In the genomic region with DNA sequence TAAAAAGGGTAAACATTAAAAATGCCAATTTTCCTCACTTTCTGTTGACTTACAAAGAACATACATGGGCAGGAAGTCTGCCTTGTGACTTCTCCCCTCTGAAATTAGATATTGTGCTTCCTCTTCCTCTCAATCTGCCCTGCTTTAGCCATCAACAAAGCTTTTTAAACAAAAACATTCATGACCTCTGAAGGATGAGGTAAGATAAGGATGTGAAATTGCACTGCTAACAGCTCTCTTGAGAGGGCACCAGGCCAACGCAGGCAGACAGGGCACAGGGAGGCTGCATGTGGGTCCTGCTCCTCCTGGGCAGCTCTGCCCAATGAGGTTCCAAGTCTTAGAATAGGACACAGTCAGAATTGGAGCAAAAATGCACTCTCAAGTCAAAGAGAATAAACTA, we compare ENCODE assay signal across 8 cellular contexts.
DNase-seq lines count a peak whose midpoint lies in the region; ATAC-seq and TF ChIP-seq lines count a peak whose summit lies in the region.

No MANE protein-coding gene starts in this region.

- no peak for TF ChIP-seq POLR2A in adrenal gland (IDR thresholded peaks at IDR 0.05)

- no peaks in the 10 kb centered on the region for H3K27me3 ChIP-seq in adrenal gland

- peak; percentile 90 for DNase-seq in NCI-H2029 (lab: John Stamatoyannopoulos, UW)
- DNase-seq in adrenal gland: peak; percentile 37 to 82 (median 70)
- peak; percentile 97 for DNase-seq in lung microvascular endothelial cell (ENCODE audit: low read depth in 2 of 2)
- DNase-seq in NK-92 (lab: John Stamatoyannopoulos, UW; ENCODE audit: unreplicated experiment): no peak
- DNase-seq in SW 1271 (lab: John Stamatoyannopoulos, UW): no peak

- TF ChIP-seq CTCF in adrenal gland (IDR thresholded peaks at IDR 0.05): no peak

- ATAC-seq in GM19452 (IDR thresholded peaks at IDR 0.05; ENCODE audit: unreplicated experiment): peak; percentile 61
- ATAC-seq in HG03045 (IDR thresholded peaks at IDR 0.05; ENCODE audit: unreplicated experiment): no peak
- no peak for ATAC-seq in GM21381 (IDR thresholded peaks at IDR 0.05; ENCODE audit: unreplicated experiment)

- peak overlapping the region in 3 of 5 donors; percentile 25 to 68 (median 68) for H3K27ac ChIP-seq in adrenal gland

- intact Hi-C loops in adrenal gland (cut with DNase I): no loop called here

- no peak overlapping the region for H3K4me3 ChIP-seq in adrenal gland

- H3K9me3 ChIP-seq in adrenal gland (replicated peaks in 1 of 3): no peaks in the 10 kb centered on the region

- H3K4me1 ChIP-seq in adrenal gland (replicated peaks in 1 of 2): peaks cover 0 to 6% of the 10 kb centered on the region in 2 donors

- 15 to 40% (median 32%) methylated on average over 1 of the region's 1 CpG for WGBS in adrenal gland, 4 donors

- peaks cover 0 to 13% of the 10 kb centered on the region in 2 donors for H3K36me3 ChIP-seq in adrenal gland (replicated peaks in 1 of 2)

Comparison
In these comparisons a context has a peak if more than half of its experiments do, and no peak if none do; other contexts are left out.
1. DNase-seq: peak in NCI-H2029 (single experiment), adrenal gland (7 of 7) and lung microvascular endothelial cell (2 of 2); none in NK-92 (single experiment) and SW 1271 (0 of 2).